In the genomic region with DNA sequence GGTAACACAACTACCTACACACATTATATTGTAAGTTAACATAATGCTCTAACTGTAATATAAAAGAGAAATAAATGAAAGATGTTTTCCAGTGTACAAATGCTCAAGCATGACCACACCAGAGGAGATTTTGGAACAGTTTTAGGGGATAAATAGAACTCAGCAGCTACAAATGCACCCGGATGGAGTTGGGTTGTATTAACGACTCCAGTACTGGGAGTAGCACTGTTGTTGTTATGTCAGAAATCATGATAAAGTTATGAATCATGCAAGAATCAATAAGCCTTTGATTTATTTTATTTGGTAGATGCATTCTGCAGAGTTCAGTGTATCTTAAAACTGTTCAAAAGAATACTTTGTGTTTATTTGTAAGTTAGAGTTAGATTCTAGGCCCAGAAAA, we compare ENCODE assay signal across 25 cellular contexts.
DNase-seq lines count a peak whose midpoint lies in the region; ATAC-seq, FAIRE-seq and TF ChIP-seq lines count a peak whose summit lies in the region.
"Had no signal": no experiment of that assay in that cellular context is flagged by ENCODE, and none has a peak within 500 bp of the region (broad histone marks: within the 10 kb centered on the region; RNA-seq: fewer than 3 reads in every experiment).

No MANE protein-coding gene starts in this region.

- no peak overlapping the region for H3K27ac Mint-ChIP-seq in activated CD4-positive, alpha-beta T cell treated with anti-CD3 and anti-CD28 coated beads, Interleukin-2, amount 10 ng/mL, durations not matched to agents 24 days and 14 days
- H3K27ac Mint-ChIP-seq: CD4-positive, alpha-beta T cell had no signal

- DNase-seq in DMS 273 (lab: John Stamatoyannopoulos, UW; ENCODE audit: unreplicated experiment), result peak; percentile 20
- no peak for DNase-seq in DMS 273 treated with DMSO at 0.1 percent for 48 hours (lab: John Stamatoyannopoulos, UW)
- DNase-seq in activated CD4-positive, alpha-beta T cell treated with anti-CD3 and anti-CD28 coated beads, Interleukin-2, amount 10 ng/mL, durations not matched to agents 24 days and 14 days, result no peak
- DNase-seq in D721Med (ENCODE audit: insufficient read length, low spot score), result no peak
- no peak for DNase-seq in midbrain (lab: John Stamatoyannopoulos, UW)
- DNase-seq in activated CD8-positive, alpha-beta memory T cell treated with anti-CD3 and anti-CD28 coated beads, Interleukin-2, amount 50 U/mL, for 48 hours, result no peak
- DNase-seq: ACHN; CD4-positive, alpha-beta T cell; COR-L47; GDM1; IMR-90; MV-4-11; NCI-H1105 treated with DMSO at 0.1 percent for 48 hours; NCI-H2029 treated with DMSO at 0.1 percent for 48 hours; NCI-H345; NCI-H524; NCI-H774; NK-92 treated with Interleukin-12 subunit alpha and Interleukin-12 subunit beta, amount 100 ng/mL, for 24 hours had no signal

- H3K36me3 ChIP-seq in gastroesophageal sphincter, result peaks cover 0 to 16% of the 10 kb centered on the region in 2 donors
- H3K36me3 ChIP-seq in stomach smooth muscle (ENCODE audit: control insufficient read depth in 2 of 2, insufficient read depth in 2 of 2, low read length in 2 of 2), result peaks cover 6 to 11% of the 10 kb centered on the region in 2 donors

- no peak overlapping the region for H3K4me3 ChIP-seq in gastroesophageal sphincter
- no peak overlapping the region for H3K4me3 ChIP-seq in stomach smooth muscle (ENCODE audit: low read length in 2 of 2)
- H3K4me3 ChIP-seq: BLaER1 had no signal

- no peak for FAIRE-seq in D721Med (lab: Jason Lieb, UNC)
- FAIRE-seq: GM18507, RCC 7860 had no signal

- H3K27me3 Mint-ChIP-seq in activated CD4-positive, alpha-beta T cell treated with anti-CD3 and anti-CD28 coated beads, Interleukin-2, amount 10 ng/mL, durations not matched to agents 24 days and 14 days, result no peaks in the 10 kb centered on the region
- H3K27me3 Mint-ChIP-seq: CD4-positive, alpha-beta T cell had no signal

- no peaks in the 10 kb centered on the region for H3K4me1 Mint-ChIP-seq in activated CD4-positive, alpha-beta T cell treated with anti-CD3 and anti-CD28 coated beads, Interleukin-2, amount 10 ng/mL, durations not matched to agents 24 days and 14 days

- peaks cover 16 to 78% (median 36%) of the 10 kb centered on the region in 3 donors for H3K4me1 ChIP-seq in gastroesophageal sphincter
- H3K4me1 ChIP-seq in stomach smooth muscle (ENCODE audit: control insufficient read depth, insufficient read depth, low read length), result peaks cover 9% of the 10 kb centered on the region
- H3K4me1 ChIP-seq: BLaER1 had no signal

- TF ChIP-seq CTCF in gastroesophageal sphincter (IDR thresholded peaks at IDR 0.05) (no peak), D721Med (IDR thresholded peaks at IDR 0.05; ENCODE audit: insufficient read depth, missing control alignments) (no peak)

- TF ChIP-seq POLR2A in gastroesophageal sphincter (IDR thresholded peaks at IDR 0.05), result no peak

- H3K9ac ChIP-seq in stomach smooth muscle (ENCODE audit: low read length in 2 of 2), result no peak overlapping the region
- H3K9ac ChIP-seq: BLaER1, KMS-11 had no signal

- peak overlapping the region; percentile 74 to 82 (median 80) for H3K27ac ChIP-seq in gastroesophageal sphincter
- peak overlapping the region; percentile 26 for H3K27ac ChIP-seq in stomach smooth muscle (ENCODE audit: low read length)
- H3K27ac ChIP-seq: 22Rv1, BLaER1, KMS-11 had no signal

- TF ChIP-seq EP300 in gastroesophageal sphincter (IDR thresholded peaks at IDR 0.05), result no peak

- intact Hi-C loops in activated CD4-positive, alpha-beta T cell treated with anti-CD3 and anti-CD28 coated beads, Interleukin-2, amount 10 ng/mL, durations not matched to agents 24 days and 14 days (cut with micrococcal nuclease), result no loop called here

- H3K27me3 ChIP-seq in gastroesophageal sphincter (no peaks in the 10 kb centered on the region), stomach smooth muscle (ENCODE audit: control insufficient read depth in 1 of 2, insufficient read depth in 2 of 2, low read length in 2 of 2) (no peaks in the 10 kb centered on the region)
- H3K27me3 ChIP-seq: BLaER1 had no signal

- no peaks in the 10 kb centered on the region for H3K9me3 ChIP-seq in gastroesophageal sphincter
- H3K9me3 ChIP-seq in stomach smooth muscle (ENCODE audit: control insufficient read depth in 2 of 2, low read length in 2 of 2), result no peaks in the 10 kb centered on the region
- H3K9me3 ChIP-seq: BLaER1 had no signal

- H3K9me3 Mint-ChIP-seq in activated CD4-positive, alpha-beta T cell treated with anti-CD3 and anti-CD28 coated beads, Interleukin-2, amount 10 ng/mL, durations not matched to agents 24 days and 14 days, result no peaks in the 10 kb centered on the region
- H3K9me3 Mint-ChIP-seq: CD4-positive, alpha-beta T cell had no signal

- peaks cover 9% of the 10 kb centered on the region for H3K36me3 Mint-ChIP-seq in activated CD4-positive, alpha-beta T cell treated with anti-CD3 and anti-CD28 coated beads, Interleukin-2, amount 10 ng/mL, durations not matched to agents 24 days and 14 days (ENCODE audit: low read depth)

- ATAC-seq in gastroesophageal sphincter, result no peak

- H3K4me3 Mint-ChIP-seq in activated CD4-positive, alpha-beta T cell treated with anti-CD3 and anti-CD28 coated beads, Interleukin-2, amount 10 ng/mL, durations not matched to agents 24 days and 14 days, result no peak overlapping the region
- H3K4me3 Mint-ChIP-seq: CD4-positive, alpha-beta T cell had no signal

- 32 to 34% methylated on average over 2 of the region's 2 CpGs for WGBS in gastroesophageal sphincter (ENCODE audit: low coverage in 1 of 2), 2 donors
